Comparison of ENCODE assay signal across 12 cellular contexts in genomic region chr1:101316801-101317200, GRCh38.
DNase-seq lines count a peak whose midpoint lies in the region; TF ChIP-seq lines count a peak whose summit lies in the region.
"Had no signal": no experiment of that assay in that cellular context is flagged by ENCODE, and none has a peak within 500 bp of the region (broad histone marks: within the 10 kb centered on the region; RNA-seq: fewer than 3 reads in every experiment).

No MANE protein-coding gene starts in this region.

- H3K4me3 ChIP-seq in endodermal cell (ENCODE audit: low read length) = no peak overlapping the region
- H3K4me3 ChIP-seq: GM23248 had no signal

- H3K36me3 Mint-ChIP-seq in endodermal cell (ENCODE audit: low read depth) (no peaks in the 10 kb centered on the region), nephron (ENCODE audit: low read depth) (no peaks in the 10 kb centered on the region)

- peak overlapping the region; percentile 96 for H3K27ac ChIP-seq in KOPT-K1 (ENCODE audit: low read depth, low read length, poor library complexity, severe bottlenecking)
- H3K27ac ChIP-seq in endodermal cell (ENCODE audit: low read depth, low read length) = peak overlapping the region; percentile 86
- H3K27ac ChIP-seq: GM23248 had no signal

- no peak overlapping the region for H3K9ac ChIP-seq in endodermal cell (ENCODE audit: extremely low read depth, low read length, poor library complexity, severe bottlenecking)
- H3K9ac ChIP-seq: GM23248 had no signal

- DNase-seq in COR-L47 (lab: John Stamatoyannopoulos, UW) (peak; percentile 41), endodermal cell (no peak), NCI-H82 treated with DMSO at 0.1 percent for 48 hours (lab: John Stamatoyannopoulos, UW; ENCODE audit: unreplicated experiment) (no peak), HUDEP-2 (lab: John Stamatoyannopoulos, UW; ENCODE audit: unreplicated experiment in 76 of 76) (no peak), retina (no peak)
- DNase-seq in activated T-cell treated with anti-CD3 and anti-CD28 coated beads, Interleukin-2, amount 50 U/mL, for 48 hours = no peak
- DNase-seq: ACHN; C1 segment of cervical spinal cord; CD4-positive, alpha-beta T cell; GM23248 had no signal

- TF ChIP-seq CTCF in endodermal cell (conservative IDR thresholded peaks at IDR 0.05) (no peak), nephron (IDR thresholded peaks at IDR 0.05; ENCODE audit: unreplicated experiment in 3 of 3) (no peak)

- WGBS in endodermal cell (ENCODE audit: insufficient coverage in 1 of 2, insufficient read length in 1 of 2), 2 experiments = 87% methylated on average over 4 of the region's 4 CpGs; no CpG with 5 or more reads in 1 of the 2 experiments

- no peaks in the 10 kb centered on the region for H3K9me3 Mint-ChIP-seq in endodermal cell
- no peaks in the 10 kb centered on the region for H3K9me3 Mint-ChIP-seq in nephron
- H3K9me3 Mint-ChIP-seq: CD4-positive, alpha-beta T cell had no signal

- H3K4me1 ChIP-seq in endodermal cell (ENCODE audit: control insufficient read depth, insufficient read depth, low read length) = no peaks in the 10 kb centered on the region

- no peak overlapping the region for H3K4me3 Mint-ChIP-seq in endodermal cell
- H3K4me3 Mint-ChIP-seq in nephron = no peak overlapping the region
- H3K4me3 Mint-ChIP-seq: CD4-positive, alpha-beta T cell had no signal

- H3K36me3 ChIP-seq in KOPT-K1 (ENCODE audit: insufficient read depth, low read length) = no peaks in the 10 kb centered on the region
- no peaks in the 10 kb centered on the region for H3K36me3 ChIP-seq in endodermal cell (ENCODE audit: control insufficient read depth, insufficient read depth, low read length)

- H3K4me1 Mint-ChIP-seq in endodermal cell (peaks cover 3% of the 10 kb centered on the region), nephron (no peaks in the 10 kb centered on the region)

- H3K27ac Mint-ChIP-seq in endodermal cell (no peak overlapping the region), nephron (peak overlapping the region; percentile 88 to 90 (median 89))
- H3K27ac Mint-ChIP-seq: CD4-positive, alpha-beta T cell had no signal

- peaks cover 39% of the 10 kb centered on the region for H3K27me3 ChIP-seq in endodermal cell (ENCODE audit: control insufficient read depth, insufficient read depth, low read length, poor library complexity, severe bottlenecking)

- H3K9me3 ChIP-seq in KOPT-K1 (ENCODE audit: insufficient read depth, low read length, poor library complexity, severe bottlenecking) (peaks cover 5% of the 10 kb centered on the region), endodermal cell (ENCODE audit: control insufficient read depth, low read length) (no peaks in the 10 kb centered on the region)

- H3K27me3 Mint-ChIP-seq in endodermal cell (ENCODE audit: insufficient read depth) = peaks cover 57% of the 10 kb centered on the region
- peaks cover 8% of the 10 kb centered on the region for H3K27me3 Mint-ChIP-seq in nephron (ENCODE audit: low read depth)
- H3K27me3 Mint-ChIP-seq: CD4-positive, alpha-beta T cell had no signal
